21 cellular contexts compared by ENCODE assay signal in the genomic region with DNA sequence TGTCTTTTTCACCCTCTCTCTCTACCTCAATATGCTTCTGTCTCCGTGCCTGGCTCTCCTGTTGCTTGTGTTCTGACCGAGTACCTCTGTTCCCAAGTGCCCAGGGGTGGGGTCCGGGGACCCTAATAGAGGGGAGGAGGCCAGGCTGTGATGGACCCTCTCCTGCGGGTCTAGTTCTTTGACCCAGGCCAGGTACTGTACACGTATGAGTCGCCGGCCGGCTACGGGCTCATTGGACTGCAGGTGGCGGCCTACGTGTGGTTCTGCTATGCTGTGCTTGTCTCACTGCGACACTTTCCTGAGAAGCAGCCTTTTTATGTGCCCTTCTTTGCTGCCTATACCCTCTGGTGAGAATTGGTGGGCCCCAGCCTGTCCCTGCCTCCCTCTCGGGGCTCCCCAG. TPM values are rescaled to one million over a fixed set of nuclear protein-coding genes. Genes with fewer than 3 reads are reported as not detected.
"Had no signal": no experiment of that assay in that cellular context is flagged by ENCODE, and none has a peak within 500 bp of the region (broad histone marks: within the 10 kb centered on the region; RNA-seq: fewer than 3 reads in every experiment).

No MANE protein-coding gene starts in this region.

- ATAC-seq: esophagus mucosa had no signal

- H3K27me3 ChIP-seq: right atrium auricular region had no signal

- DNase-seq: activated CD4-positive, alpha-beta memory T cell treated with anti-CD3 and anti-CD28 coated beads for 36 hours; activated CD4-positive, alpha-beta T cell treated with anti-CD3 and anti-CD28 coated beads for 1 hour; activated gamma-delta T cell treated with Interleukin-2 at 50 U/mL for 16 hours; activated T-cell treated with anti-CD3 and anti-CD28 coated beads, Interleukin-2, amount 50 U/mL, for 48 hours; amniotic stem cell; kidney; left ventricle myocardium inferior; naive thymus-derived CD4-positive, alpha-beta T cell; stimulated activated CD4-positive, alpha-beta T cell treated with anti-CD3 and anti-CD28 coated beads, Interleukin-4, amount 100 ng/mL, for 4 hours; stimulated activated CD8-positive, alpha-beta memory T cell treated with anti-CD3 and anti-CD28 coated beads, Interleukin-4, amount 100 ng/mL, for 48 hours; stomach; T-helper 1 cell had no signal

- H3K9me3 ChIP-seq: left ventricle myocardium inferior, mucosa of descending colon, right atrium auricular region, stomach, thoracic aorta had no signal

- H3K27ac Mint-ChIP-seq: activated naive CD8-positive, alpha-beta T cell; memory B cell; progenitor cell of endocrine pancreas had no signal

- H3K36me3 Mint-ChIP-seq: activated CD4-positive, alpha-beta memory T cell treated with anti-CD3 and anti-CD28 coated beads for 36 hours; activated naive CD8-positive, alpha-beta T cell; memory B cell; naive thymus-derived CD4-positive, alpha-beta T cell had no signal

- H3K4me2 ChIP-seq: hepatocyte had no signal

- H3K36me3 ChIP-seq: left ventricle myocardium inferior, right atrium auricular region, stomach, thoracic aorta had no signal

- H3K4me3 ChIP-seq: hepatocyte, left ventricle myocardium inferior, mucosa of descending colon, right atrium auricular region, skin epidermis, stomach, thoracic aorta had no signal

- H3K9me3 Mint-ChIP-seq: activated CD4-positive, alpha-beta memory T cell treated with anti-CD3 and anti-CD28 coated beads for 36 hours; memory B cell had no signal

- H3K4me3 Mint-ChIP-seq: activated CD4-positive, alpha-beta memory T cell treated with anti-CD3 and anti-CD28 coated beads for 36 hours had no signal

- H3K27ac ChIP-seq: hepatocyte, left ventricle myocardium inferior, right atrium auricular region, skin epidermis, stomach, thoracic aorta had no signal

- H2AFZ ChIP-seq: hepatocyte had no signal

RNA-seq across cellular contexts. Expression of gene TMEM145, which starts 4.4 kb away (rescaled TPM):
- total RNA-seq: kidney; naive thymus-derived CD4-positive, alpha-beta T cell; thoracic aorta had no signal
- polyA plus RNA-seq: hepatocyte; naive thymus-derived CD4-positive, alpha-beta T cell had no signal

RNA-seq across cellular contexts. Expression of gene PRR19, which starts 15.6 kb away (rescaled TPM):
- total RNA-seq: left ventricle myocardium inferior, stomach, thoracic aorta had no signal
